In the genomic region with DNA sequence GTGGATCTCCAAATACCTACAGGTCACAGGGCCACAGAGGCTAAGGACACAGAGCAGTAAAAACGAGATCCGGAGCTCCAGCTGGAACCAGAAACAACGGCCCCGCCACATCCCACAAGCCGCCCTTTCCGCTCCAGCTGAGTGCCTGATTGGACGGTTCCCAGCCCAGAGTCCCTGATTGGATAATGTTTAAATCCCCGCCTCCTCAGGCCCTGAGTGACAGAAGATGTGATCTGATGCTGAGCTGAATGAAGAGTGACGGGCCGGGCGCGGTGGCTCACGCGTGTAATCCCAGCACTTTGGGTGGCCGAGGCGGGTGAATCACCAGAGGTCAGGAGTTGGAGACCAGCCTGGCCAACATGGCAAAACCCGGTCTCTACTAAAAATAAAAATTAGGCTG, we compare ENCODE assay signal across 12 cellular contexts. TPM values are rescaled to one million over a fixed set of nuclear protein-coding genes. Genes with fewer than 3 reads are reported as not detected.
DNase-seq lines count a peak whose midpoint lies in the region; TF ChIP-seq lines count a peak whose summit lies in the region.
"Had no signal": no experiment of that assay in that cellular context is flagged by ENCODE, and none has a peak within 500 bp of the region (broad histone marks: within the 10 kb centered on the region; RNA-seq: fewer than 3 reads in every experiment).

A gene (minus strand): TSS at position 101 of the 400 bp plus-strand sequence. CDS start 135 bp downstream, outside the sequence.

- H3K9ac ChIP-seq in skeletal muscle tissue (ENCODE audit: low read depth in 1 of 3, low read length in 3 of 3): no peak within 1 kb of the TSS

- no peak for TF ChIP-seq CTCF in HEK293 (tag by site-specific recombination; IDR thresholded peaks at IDR 0.05)

- H3K4me1 ChIP-seq in HEK293 (ENCODE audit: control insufficient read depth, insufficient read depth, low read length) (no peaks in the 10 kb centered on the region), skeletal muscle tissue (ENCODE audit: control insufficient read depth in 3 of 3, insufficient read depth in 3 of 3, low read length in 3 of 3) (no peaks in the 10 kb centered on the region)
- H3K4me1 ChIP-seq: prostate gland had no signal

- H3K27ac ChIP-seq in HEK293 (ENCODE audit: extremely low read depth, low read depth, low read length): no peak within 1 kb of the TSS
- no peak within 1 kb of the TSS for H3K27ac ChIP-seq in skeletal muscle tissue (ENCODE audit: low read depth, low read length)
- H3K27ac ChIP-seq: prostate gland had no signal

- POLR2A ChIA-PET in HEK293 (lab: Yijun Ruan, JAX): no interaction called here

- H3K9me3 ChIP-seq in HEK293 (ENCODE audit: control insufficient read depth, insufficient read depth, low read depth, low read length): no peaks in the 10 kb centered on the region
- peaks cover 0 to 2% (median 0%) of the 10 kb centered on the region in 3 donors for H3K9me3 ChIP-seq in skeletal muscle tissue (ENCODE audit: control insufficient read depth in 3 of 3, low read length in 3 of 3)
- H3K9me3 ChIP-seq: prostate gland had no signal

- DNase-seq in astrocyte of the hippocampus (ENCODE audit: low read depth, low spot score) (peak; percentile 4), kidney tubule cell (ENCODE audit: low spot score) (peak; percentile 39), NCI-H446 (lab: John Stamatoyannopoulos, UW) (no peak), NK-92 (lab: John Stamatoyannopoulos, UW; ENCODE audit: unreplicated experiment) (no peak), GF-D8 (lab: John Stamatoyannopoulos, UW) (no peak)
- no peak for DNase-seq in activated CD8-positive, alpha-beta memory T cell treated with anti-CD3 and anti-CD28 coated beads for 24 hours
- DNase-seq: COR-L47; effector memory CD4-positive, alpha-beta T cell; NK-92 treated with Interleukin-12 subunit alpha and Interleukin-12 subunit beta, amount 100 ng/mL, for 24 hours had no signal

- no peaks in the 10 kb centered on the region for H3K36me3 ChIP-seq in HEK293 (ENCODE audit: control insufficient read depth in 2 of 2, insufficient read depth in 1 of 2, low read length in 2 of 2)
- H3K36me3 ChIP-seq in skeletal muscle tissue (ENCODE audit: control insufficient read depth in 3 of 3, insufficient read depth in 3 of 3, low read length in 3 of 3): no peaks in the 10 kb centered on the region
- H3K36me3 ChIP-seq: prostate gland had no signal

- H3K27me3 ChIP-seq in skeletal muscle tissue (ENCODE audit: control insufficient read depth in 3 of 3, insufficient read depth in 3 of 3, low read length in 3 of 3): no peaks in the 10 kb centered on the region

- H3K4me3 ChIP-seq in HEK293 (ENCODE audit: low read depth, low read length): peak within 1 kb of the TSS; percentile 4; the same call in 1 of the 2 replicates
- H3K4me3 ChIP-seq in skeletal muscle tissue (ENCODE audit: low read length in 3 of 3): peak within 1 kb of the TSS in 2 of 3 donors; percentile 51 to 65

- CTCF ChIA-PET in HEK293 (lab: Yijun Ruan, JAX): no interaction called here

TF ChIP-seq in HEK293, 187 proteins besides CTCF, POLR2A, EP300 and RAD21:
- TF ChIP-seq, protein P1, sequence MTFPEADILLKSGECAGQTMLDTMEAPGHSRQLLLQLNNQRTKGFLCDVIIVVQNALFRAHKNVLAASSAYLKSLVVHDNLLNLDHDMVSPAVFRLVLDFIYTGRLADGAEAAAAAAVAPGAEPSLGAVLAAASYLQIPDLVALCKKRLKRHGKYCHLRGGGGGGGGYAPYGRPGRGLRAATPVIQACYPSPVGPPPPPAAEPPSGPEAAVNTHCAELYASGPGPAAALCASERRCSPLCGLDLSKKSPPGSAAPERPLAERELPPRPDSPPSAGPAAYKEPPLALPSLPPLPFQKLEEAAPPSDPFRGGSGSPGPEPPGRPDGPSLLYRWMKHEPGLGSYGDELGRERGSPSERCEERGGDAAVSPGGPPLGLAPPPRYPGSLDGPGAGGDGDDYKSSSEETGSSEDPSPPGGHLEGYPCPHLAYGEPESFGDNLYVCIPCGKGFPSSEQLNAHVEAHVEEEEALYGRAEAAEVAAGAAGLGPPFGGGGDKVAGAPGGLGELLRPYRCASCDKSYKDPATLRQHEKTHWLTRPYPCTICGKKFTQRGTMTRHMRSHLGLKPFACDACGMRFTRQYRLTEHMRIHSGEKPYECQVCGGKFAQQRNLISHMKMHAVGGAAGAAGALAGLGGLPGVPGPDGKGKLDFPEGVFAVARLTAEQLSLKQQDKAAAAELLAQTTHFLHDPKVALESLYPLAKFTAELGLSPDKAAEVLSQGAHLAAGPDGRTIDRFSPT (tag by site-specific recombination; IDR thresholded peaks at IDR 0.05): no peak
- TF ChIP-seq ZNF530 (tag by site-specific recombination; IDR thresholded peaks at IDR 0.05; ENCODE audit: low read depth) (no peak), ZNF791 (tag by site-specific recombination; IDR thresholded peaks at IDR 0.05) (no peak), ZNF664 (tag by site-specific recombination; IDR thresholded peaks at IDR 0.05) (no peak), ZNF768 (tag by site-specific recombination; IDR thresholded peaks at IDR 0.05) (no peak), ZFP69B (tag by site-specific recombination; IDR thresholded peaks at IDR 0.05) (no peak), ZNF785 (tag by site-specific recombination; IDR thresholded peaks at IDR 0.05) (no peak), ZNF621 (tag by site-specific recombination; IDR thresholded peaks at IDR 0.05) (no peak), ZNF324 (tag by site-specific recombination; IDR thresholded peaks at IDR 0.05) (no peak), GLIS2 (tag by site-specific recombination; IDR thresholded peaks at IDR 0.05) (no peak), ZNF354C (tag by site-specific recombination; IDR thresholded peaks at IDR 0.05; ENCODE audit: borderline replicate concordance, low read depth) (no peak), ZNF600 (tag by site-specific recombination; IDR thresholded peaks at IDR 0.05) (no peak), TRIM28 (IDR thresholded peaks at IDR 0.05; ENCODE audit: borderline replicate concordance, low read length) (no peak), ZNF266 (tag by site-specific recombination; IDR thresholded peaks at IDR 0.05; ENCODE audit: low read depth) (no peak), MYNN (tag by site-specific recombination; IDR thresholded peaks at IDR 0.05; ENCODE audit: borderline replicate concordance) (no peak), ZNF623 (tag by site-specific recombination; IDR thresholded peaks at IDR 0.05) (no peak), EGR2 (tag by site-specific recombination; IDR thresholded peaks at IDR 0.05; ENCODE audit: low read depth) (no peak)
- TF ChIP-seq, protein P2, sequence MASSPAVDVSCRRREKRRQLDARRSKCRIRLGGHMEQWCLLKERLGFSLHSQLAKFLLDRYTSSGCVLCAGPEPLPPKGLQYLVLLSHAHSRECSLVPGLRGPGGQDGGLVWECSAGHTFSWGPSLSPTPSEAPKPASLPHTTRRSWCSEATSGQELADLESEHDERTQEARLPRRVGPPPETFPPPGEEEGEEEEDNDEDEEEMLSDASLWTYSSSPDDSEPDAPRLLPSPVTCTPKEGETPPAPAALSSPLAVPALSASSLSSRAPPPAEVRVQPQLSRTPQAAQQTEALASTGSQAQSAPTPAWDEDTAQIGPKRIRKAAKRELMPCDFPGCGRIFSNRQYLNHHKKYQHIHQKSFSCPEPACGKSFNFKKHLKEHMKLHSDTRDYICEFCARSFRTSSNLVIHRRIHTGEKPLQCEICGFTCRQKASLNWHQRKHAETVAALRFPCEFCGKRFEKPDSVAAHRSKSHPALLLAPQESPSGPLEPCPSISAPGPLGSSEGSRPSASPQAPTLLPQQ (tag by site-specific recombination; IDR thresholded peaks at IDR 0.05): no peak
- TF ChIP-seq, protein P3, sequence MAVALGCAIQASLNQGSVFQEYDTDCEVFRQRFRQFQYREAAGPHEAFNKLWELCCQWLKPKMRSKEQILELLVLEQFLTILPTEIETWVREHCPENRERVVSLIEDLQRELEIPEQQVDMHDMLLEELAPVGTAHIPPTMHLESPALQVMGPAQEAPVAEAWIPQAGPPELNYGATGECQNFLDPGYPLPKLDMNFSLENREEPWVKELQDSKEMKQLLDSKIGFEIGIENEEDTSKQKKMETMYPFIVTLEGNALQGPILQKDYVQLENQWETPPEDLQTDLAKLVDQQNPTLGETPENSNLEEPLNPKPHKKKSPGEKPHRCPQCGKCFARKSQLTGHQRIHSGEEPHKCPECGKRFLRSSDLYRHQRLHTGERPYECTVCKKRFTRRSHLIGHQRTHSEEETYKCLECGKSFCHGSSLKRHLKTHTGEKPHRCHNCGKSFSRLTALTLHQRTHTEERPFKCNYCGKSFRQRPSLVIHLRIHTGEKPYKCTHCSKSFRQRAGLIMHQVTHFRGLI (tag by site-specific recombination; IDR thresholded peaks at IDR 0.05): no peak
- TF ChIP-seq, protein P4, sequence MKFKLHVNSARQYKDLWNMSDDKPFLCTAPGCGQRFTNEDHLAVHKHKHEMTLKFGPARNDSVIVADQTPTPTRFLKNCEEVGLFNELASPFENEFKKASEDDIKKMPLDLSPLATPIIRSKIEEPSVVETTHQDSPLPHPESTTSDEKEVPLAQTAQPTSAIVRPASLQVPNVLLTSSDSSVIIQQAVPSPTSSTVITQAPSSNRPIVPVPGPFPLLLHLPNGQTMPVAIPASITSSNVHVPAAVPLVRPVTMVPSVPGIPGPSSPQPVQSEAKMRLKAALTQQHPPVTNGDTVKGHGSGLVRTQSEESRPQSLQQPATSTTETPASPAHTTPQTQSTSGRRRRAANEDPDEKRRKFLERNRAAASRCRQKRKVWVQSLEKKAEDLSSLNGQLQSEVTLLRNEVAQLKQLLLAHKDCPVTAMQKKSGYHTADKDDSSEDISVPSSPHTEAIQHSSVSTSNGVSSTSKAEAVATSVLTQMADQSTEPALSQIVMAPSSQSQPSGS (tag by site-specific recombination; IDR thresholded peaks at IDR 0.05; ENCODE audit: low read depth): no peak

RNA-seq across cellular contexts. Expression of the gene that starts here (rescaled TPM):
- under 0.01 TPM for total RNA-seq in skeletal muscle tissue

Comparison
In these comparisons a context has a peak if more than half of its experiments do, and no peak if none do; other contexts are left out.
1. DNase-seq: peak in astrocyte of the hippocampus (single experiment) and kidney tubule cell (single experiment); none in activated CD8-positive, alpha-beta memory T cell treated with anti-CD3 and anti-CD28 coated beads for 24 hours (single experiment), NCI-H446 (0 of 2), NK-92 (single experiment) and GF-D8 (single experiment).